Comparison of ENCODE assay signal across 9 cellular contexts in genomic region chr18:23690505-23691068, GRCh38. TPM values are rescaled to one million over a fixed set of nuclear protein-coding genes. Genes with fewer than 3 reads are reported as not detected.
A peak's percentile ranks its signal among the peaks of the same experiment; 100 is the strongest.
DNase-seq lines count a peak whose midpoint lies in the region; ATAC-seq, FAIRE-seq and TF ChIP-seq lines count a peak whose summit lies in the region.
"Had no signal": no experiment of that assay in that cellular context is flagged by ENCODE, and none has a peak within 500 bp of the region (broad histone marks: within the 10 kb centered on the region; RNA-seq: fewer than 3 reads in every experiment).

No MANE protein-coding gene starts in this region.

- peaks cover 0 to 9% (median 0%) of the 10 kb centered on the region in 4 donors for H3K4me1 Mint-ChIP-seq in CD4-positive, CD25-positive, alpha-beta regulatory T cell

- no peaks in the 10 kb centered on the region for H3K36me3 Mint-ChIP-seq in CD4-positive, CD25-positive, alpha-beta regulatory T cell

- peak overlapping the region; percentile 35 to 70 (median 38) for H3K4me3 Mint-ChIP-seq in CD4-positive, CD25-positive, alpha-beta regulatory T cell

- H3K9me3 ChIP-seq in CD4-positive, CD25-positive, alpha-beta regulatory T cell (ENCODE audit: control insufficient read depth in 2 of 2, low read length in 2 of 2), result no peaks in the 10 kb centered on the region
- H3K9me3 ChIP-seq in neural cell (ENCODE audit: low read length) (no peaks in the 10 kb centered on the region), adrenal gland (replicated peaks in 1 of 3) (no peaks in the 10 kb centered on the region)

- no peak for FAIRE-seq in GM12892 (lab: Jason Lieb, UNC)
- FAIRE-seq: HepG2 had no signal

- no peaks in the 10 kb centered on the region for H3K79me2 ChIP-seq in neural cell (replicated peaks; ENCODE audit: insufficient read depth, low read length)

- no peak overlapping the region for H3K4me3 ChIP-seq in CD4-positive, CD25-positive, alpha-beta regulatory T cell (ENCODE audit: low read depth, low read length)
- H3K4me3 ChIP-seq in coronary artery (peak overlapping the region; percentile 79), neural cell (ENCODE audit: low read length) (peak overlapping the region; percentile 75), adrenal gland (no peak overlapping the region)

- TF ChIP-seq POLR2A in GM12892 (IDR thresholded peaks at IDR 0.05; ENCODE audit: low read depth, low read length) (no peak), adrenal gland (IDR thresholded peaks at IDR 0.05) (no peak)

- no peak overlapping the region for H3K27ac Mint-ChIP-seq in CD4-positive, CD25-positive, alpha-beta regulatory T cell

- peaks cover 28% of the 10 kb centered on the region for H3K27me3 ChIP-seq in CD4-positive, CD25-positive, alpha-beta regulatory T cell (ENCODE audit: control insufficient read depth, insufficient read depth, low read length)
- H3K27me3 ChIP-seq in neural cell (ENCODE audit: insufficient read depth, low read depth, low read length), result peaks cover 42% of the 10 kb centered on the region
- H3K27me3 ChIP-seq in adrenal gland, result peaks cover 20% of the 10 kb centered on the region

- no peak for TF ChIP-seq CTCF in coronary artery (IDR thresholded peaks at IDR 0.05)
- no peak for TF ChIP-seq CTCF in neural cell (IDR thresholded peaks at IDR 0.05; ENCODE audit: poor library complexity, severe bottlenecking)
- no peak for TF ChIP-seq CTCF in adrenal gland (IDR thresholded peaks at IDR 0.05)

- TF ChIP-seq EP300 in neural cell (conservative IDR thresholded peaks at IDR 0.05; ENCODE audit: poor library complexity, severe bottlenecking), result no peak

- peaks cover 64% of the 10 kb centered on the region for H3K27me3 Mint-ChIP-seq in CD4-positive, CD25-positive, alpha-beta regulatory T cell

- peaks cover 0 to 4% (median 0%) of the 10 kb centered on the region in 7 donors for H3K9me3 Mint-ChIP-seq in CD4-positive, CD25-positive, alpha-beta regulatory T cell

- TF ChIP-seq RAD21 in neural cell (conservative IDR thresholded peaks at IDR 0.05), result no peak

- intact Hi-C loops in head of caudate nucleus (cut with DNase I), result no loop called here
- intact Hi-C loops in adrenal gland (cut with DNase I), result loop anchor here in 1 of 2 donors (10.0 kb wide), 1 partner anchor 196 kb away; no protein-coding TSS in a partner anchor

- H3K9me2 ChIP-seq in neural cell (ENCODE audit: insufficient read depth, low read length), result no peaks in the 10 kb centered on the region

- peaks cover 19% of the 10 kb centered on the region for H3K4me1 ChIP-seq in CD4-positive, CD25-positive, alpha-beta regulatory T cell (ENCODE audit: control insufficient read depth, insufficient read depth, low read length, poor library complexity, severe bottlenecking)
- H3K4me1 ChIP-seq in adrenal gland (replicated peaks in 1 of 2), result peaks cover 6 to 15% of the 10 kb centered on the region in 2 donors

- H4K20me1 ChIP-seq in neural cell (ENCODE audit: insufficient read depth), result no peaks in the 10 kb centered on the region

- no peak overlapping the region for H3K27ac ChIP-seq in CD4-positive, CD25-positive, alpha-beta regulatory T cell (ENCODE audit: insufficient read depth, low read length, poor library complexity, severe bottlenecking)
- H3K27ac ChIP-seq in coronary artery (peak overlapping the region in 1 of 2 donors; percentile 72), neural cell (ENCODE audit: low read length) (no peak overlapping the region), adrenal gland (no peak overlapping the region)

- no peaks in the 10 kb centered on the region for H3K36me3 ChIP-seq in CD4-positive, CD25-positive, alpha-beta regulatory T cell (ENCODE audit: control insufficient read depth, insufficient read depth, low read length)
- no peaks in the 10 kb centered on the region for H3K36me3 ChIP-seq in neural cell (ENCODE audit: insufficient read depth, low read length)
- no peaks in the 10 kb centered on the region for H3K36me3 ChIP-seq in adrenal gland (replicated peaks in 1 of 2)

- WGBS in adrenal gland, 4 donors, result 76 to 84% (median 80%) methylated on average over 12 to 21 of the region's 21 CpGs

- ATAC-seq in CD4-positive, CD25-positive, alpha-beta regulatory T cell (ENCODE audit: low read depth in 2 of 2), result no peak
- peak; percentile 13 for ATAC-seq in HG03354 (IDR thresholded peaks at IDR 0.05; ENCODE audit: poor library complexity, severe bottlenecking, unreplicated experiment)
- ATAC-seq in GM18511 (IDR thresholded peaks at IDR 0.05; ENCODE audit: unreplicated experiment), result no peak

- H3F3A ChIP-seq in neural cell (ENCODE audit: insufficient read depth, low read length, poor library complexity, severe bottlenecking), result no peaks in the 10 kb centered on the region

- DNase-seq in CD4-positive, CD25-positive, alpha-beta regulatory T cell, result no peak
- DNase-seq in coronary artery (ENCODE audit: low spot score) (peak; percentile 70), head of caudate nucleus (no peak), GM12892 (ENCODE audit: insufficient read length) (no peak), adrenal gland (no peak)

- no peak overlapping the region for H2AFZ ChIP-seq in neural cell (ENCODE audit: low read depth, low read length)

- no peak overlapping the region for H3K4me2 ChIP-seq in neural cell (ENCODE audit: low read length)

- H3K9ac ChIP-seq in neural cell (ENCODE audit: low read length), result no peak overlapping the region

TF ChIP-seq in neural cell, 6 proteins besides CTCF, POLR2A, EP300 and RAD21:
- TF ChIP-seq EZH2 (IDR thresholded peaks at IDR 0.05; ENCODE audit: borderline replicate concordance, insufficient read depth, low read length, poor library complexity, severe bottlenecking) (no peak), TAF1 (IDR thresholded peaks at IDR 0.05; ENCODE audit: low read depth) (no peak), MXI1 (conservative IDR thresholded peaks at IDR 0.05; ENCODE audit: poor library complexity, severe bottlenecking) (no peak), SMC3 (conservative IDR thresholded peaks at IDR 0.05; ENCODE audit: poor library complexity) (no peak), REST (IDR thresholded peaks at IDR 0.05; ENCODE audit: borderline replicate concordance) (no peak), POLR2AphosphoS5 (IDR thresholded peaks at IDR 0.05) (no peak)

RNA-seq across cellular contexts. Expression of gene LAMA3, which starts 1.3 kb away (rescaled TPM):
- total RNA-seq in CD4-positive, CD25-positive, alpha-beta regulatory T cell, result not detected
- polyA plus RNA-seq in CD4-positive, CD25-positive, alpha-beta regulatory T cell, result under 1 TPM in 1 of 4 donors, not detected in 3; 0.31 TPM
- polyA plus RNA-seq in neural cell (2.2 and 3.4 TPM in 2 replicates), adrenal gland (1 to 10 TPM; 1.6 to 4.1 (median 2.3) TPM)
- 8.3 and 10.4 TPM in 2 replicates for polyA minus RNA-seq in neural cell
- polyA plus RNA-seq in GM12892 (2012; ENCODE audit: missing spikeins), result 0.08 TPM
- total RNA-seq in adrenal gland, result 1 to 10 TPM; 2.8 to 7.4 (median 4.3) TPM

RNA-seq across cellular contexts. Expression of gene ANKRD29, which starts 27.9 kb away (rescaled TPM):
- total RNA-seq in CD4-positive, CD25-positive, alpha-beta regulatory T cell, result not detected
- under 1 TPM in 1 of 4 donors, not detected in 3; 0.45 TPM for polyA plus RNA-seq in CD4-positive, CD25-positive, alpha-beta regulatory T cell
- polyA plus RNA-seq in neural cell, result 4.9 and 7.1 TPM in 2 replicates
- polyA minus RNA-seq in neural cell, result 5.4 and 6.8 TPM in 2 replicates
- 1.2 TPM for polyA plus RNA-seq in GM12892 (2012; ENCODE audit: missing spikeins)
- total RNA-seq in adrenal gland, result 10 to 100 TPM in 4 of 8 donors, 1 to 10 TPM in 4; 5.8 to 24.9 (median 10.6) TPM
- polyA plus RNA-seq in adrenal gland, result 10 to 100 TPM in 1 of 3 donors, 1 to 10 TPM in 2; 5.3 to 20.9 (median 7.6) TPM
- total RNA-seq: HepG2 had no signal
- polyA plus RNA-seq: HepG2 had no signal

Comparison
In these comparisons a context has a peak if more than half of its experiments do, and no peak if none do; other contexts are left out.
1. H3K4me3 ChIP-seq: peak in coronary artery (single experiment) and neural cell (single experiment); none in CD4-positive, CD25-positive, alpha-beta regulatory T cell (single experiment) and adrenal gland (0 of 4).